7 cellular contexts compared by ENCODE assay signal in the genomic region with DNA sequence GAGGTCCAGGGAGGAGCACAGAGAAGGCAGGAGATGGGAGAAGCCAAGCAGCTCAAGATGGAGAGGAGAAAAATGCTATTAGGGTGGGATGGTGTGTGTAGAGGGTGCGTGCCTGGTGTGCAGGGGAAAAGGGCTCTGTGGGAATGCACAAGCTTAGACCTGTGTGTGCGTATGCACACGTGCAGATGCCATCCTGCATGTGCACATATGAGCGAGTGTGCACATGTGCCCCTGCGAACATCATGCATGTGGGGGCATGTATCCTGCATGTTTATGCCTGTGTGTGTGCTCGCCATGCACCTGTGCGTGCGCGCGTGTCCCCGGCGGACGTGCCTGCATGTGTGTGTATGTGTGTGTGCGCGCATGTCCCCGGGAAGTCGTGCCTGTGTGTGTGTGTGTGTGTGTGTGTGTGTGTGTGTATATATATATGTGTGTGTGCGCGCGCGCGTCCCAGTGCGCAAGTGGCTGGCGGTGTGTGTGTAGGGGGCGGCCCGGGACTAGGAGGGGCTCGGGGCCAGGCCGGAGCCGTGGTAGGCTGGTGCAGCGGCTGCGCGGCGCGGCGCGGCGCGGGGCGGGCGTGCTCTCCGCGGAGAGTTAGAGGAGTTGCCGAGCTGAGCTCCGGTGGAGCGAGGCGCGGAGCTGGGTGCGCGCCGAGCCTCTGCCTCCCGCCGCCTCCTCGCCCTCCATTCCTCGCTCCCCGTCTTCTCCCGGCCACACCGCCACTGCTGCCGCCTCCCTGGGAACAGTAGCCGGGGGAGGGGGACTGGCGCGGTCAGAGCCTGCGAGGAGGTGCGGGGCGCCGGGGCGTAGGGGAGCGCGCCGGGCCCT. TPM values are rescaled to one million over a fixed set of nuclear protein-coding genes. Genes with fewer than 3 reads are reported as not detected.
DNase-seq lines count a peak whose midpoint lies in the region; ATAC-seq, FAIRE-seq and TF ChIP-seq lines count a peak whose summit lies in the region.

TSS of gene KCNJ12 (plus strand) at position 601 of the 828 bp plus-strand sequence. CDS start 38,986 bp downstream, outside the sequence.

- H3K9me3 ChIP-seq in astrocyte (ENCODE audit: insufficient read depth, low read depth, low read length), result no peaks in the 10 kb centered on the region
- H3K9me3 ChIP-seq in skeletal muscle tissue (ENCODE audit: control insufficient read depth in 3 of 3, low read length in 3 of 3), result no peaks in the 10 kb centered on the region

- no peaks in the 10 kb centered on the region for H3K79me2 ChIP-seq in astrocyte (ENCODE audit: insufficient read depth, low read length)

- no peak for ATAC-seq in GM21737 (IDR thresholded peaks at IDR 0.05; ENCODE audit: unreplicated experiment)
- no peak for ATAC-seq in GM21367 (IDR thresholded peaks at IDR 0.05; ENCODE audit: unreplicated experiment)

- DNase-seq in HFF-Myc (ENCODE audit: extremely low read depth, low read depth) (no peak), astrocyte (ENCODE audit: low read depth) (no peak), iPS-NIHi11 (ENCODE audit: low spot score) (peak; percentile 81)
- no peak for DNase-seq in activated effector memory CD4-positive, alpha-beta T cell treated with anti-CD3 and anti-CD28 coated beads, Interleukin-2, amount 50 U/mL, for 16 hours

- no peak for FAIRE-seq in astrocyte (lab: Jason Lieb, UNC)

- TF ChIP-seq CTCF in HFF-Myc (IDR thresholded peaks at IDR 0.05; ENCODE audit: low read depth, low read length, missing control alignments) (no peak), astrocyte (IDR thresholded peaks at IDR 0.05; ENCODE audit: insufficient read depth, low read depth, low read length) (no peak)

- no peak within 1 kb of the TSS for H3K27ac ChIP-seq in astrocyte (ENCODE audit: low read depth, low read length)
- peak within 1 kb of the TSS; percentile 91 for H3K27ac ChIP-seq in skeletal muscle tissue (ENCODE audit: low read depth, low read length)

- H3K9ac ChIP-seq in astrocyte (ENCODE audit: low read length) (no peak within 1 kb of the TSS), skeletal muscle tissue (ENCODE audit: low read depth in 1 of 3, low read length in 3 of 3) (peak within 1 kb of the TSS; percentile 76 to 91 (median 87))

- H3K4me3 ChIP-seq in HFF-Myc (replicated peaks; ENCODE audit: low read depth, low read length), result peak within 1 kb of the TSS; percentile 13; the same call in 1 of the 2 replicates
- peak within 1 kb of the TSS; percentile 28 for H3K4me3 ChIP-seq in astrocyte (ENCODE audit: insufficient read depth, low read depth, low read length)
- peak within 1 kb of the TSS; percentile 63 to 73 (median 69) for H3K4me3 ChIP-seq in skeletal muscle tissue (ENCODE audit: low read length in 3 of 3)

- no peaks in the 10 kb centered on the region for H3K36me3 Mint-ChIP-seq in astrocyte (ENCODE audit: low read depth, unreplicated experiment)

- H4K20me1 ChIP-seq in astrocyte (ENCODE audit: insufficient read depth, low read length), result peaks cover 3% of the 10 kb centered on the region

- H3K27me3 Mint-ChIP-seq in astrocyte (ENCODE audit: low read depth, unreplicated experiment), result peaks cover 53% of the 10 kb centered on the region

- no peak within 1 kb of the TSS for H3K27ac Mint-ChIP-seq in astrocyte (ENCODE audit: unreplicated experiment)

- peak within 1 kb of the TSS; percentile 78 for H3K4me2 ChIP-seq in astrocyte (ENCODE audit: low read length)

- no peaks in the 10 kb centered on the region for H3K4me1 Mint-ChIP-seq in astrocyte (ENCODE audit: low read depth, unreplicated experiment)

- peak within 1 kb of the TSS; percentile 74 for H3K4me3 Mint-ChIP-seq in astrocyte (ENCODE audit: unreplicated experiment)

- H3K36me3 ChIP-seq in astrocyte (ENCODE audit: insufficient read depth, low read length) (no peaks in the 10 kb centered on the region), skeletal muscle tissue (ENCODE audit: control insufficient read depth in 3 of 3, insufficient read depth in 3 of 3, low read length in 3 of 3) (no peaks in the 10 kb centered on the region)

- peaks cover 8% of the 10 kb centered on the region for H3K4me1 ChIP-seq in astrocyte (ENCODE audit: insufficient read depth, low read length)
- H3K4me1 ChIP-seq in skeletal muscle tissue (ENCODE audit: control insufficient read depth in 3 of 3, insufficient read depth in 3 of 3, low read length in 3 of 3), result peaks cover 42 to 63% (median 55%) of the 10 kb centered on the region in 3 donors

- H3K27me3 ChIP-seq in astrocyte (ENCODE audit: insufficient read depth, low read length) (peaks cover 34% of the 10 kb centered on the region), skeletal muscle tissue (ENCODE audit: control insufficient read depth in 3 of 3, insufficient read depth in 3 of 3, low read length in 3 of 3) (no peaks in the 10 kb centered on the region)

- peak within 1 kb of the TSS; percentile 56 for H2AFZ ChIP-seq in astrocyte (ENCODE audit: low read depth, low read length)

- H3K9me3 Mint-ChIP-seq in astrocyte (ENCODE audit: unreplicated experiment), result no peaks in the 10 kb centered on the region

RNA-seq across cellular contexts. Expression of gene KCNJ12, which starts in this region (rescaled TPM):
- total RNA-seq in astrocyte (1.2 and 1.3 TPM in 2 replicates), skeletal muscle tissue (14.6 TPM)

Comparison
In these comparisons a context has a peak if more than half of its experiments do, and no peak if none do; other contexts are left out.
1. H3K4me3 ChIP-seq: peak in every context shown above with its lines; median percentile 69 in skeletal muscle tissue; 28 in astrocyte; 13 in HFF-Myc.